In the genomic region with DNA sequence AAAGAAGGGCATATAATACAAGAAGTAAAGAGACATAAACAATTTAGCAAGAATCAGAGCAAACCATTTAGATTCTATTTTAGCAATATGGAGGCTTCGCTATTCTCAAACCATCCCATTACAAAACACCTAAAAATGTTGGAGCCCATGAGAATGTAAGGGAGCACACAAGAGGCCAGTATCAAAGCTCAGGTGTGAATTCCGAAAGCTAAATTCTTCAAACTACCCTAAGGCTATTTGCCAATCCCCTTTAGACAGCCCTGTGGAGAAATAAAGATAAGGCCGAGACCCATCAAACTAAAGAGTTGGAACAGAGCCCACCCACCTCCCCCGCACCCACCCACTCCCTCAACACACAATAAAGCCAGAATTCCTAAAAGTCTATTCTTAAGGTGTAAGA, we compare ENCODE assay signal across 3 cellular contexts.
"Had no signal": no experiment of that assay in that cellular context is flagged by ENCODE, and none has a peak within 500 bp of the region (broad histone marks: within the 10 kb centered on the region; RNA-seq: fewer than 3 reads in every experiment).

No MANE protein-coding gene starts in this region.

- H3K4me3 ChIP-seq: GM12878 had no signal

- DNase-seq: GDM1, GF-D8 had no signal
